In the genomic region with DNA sequence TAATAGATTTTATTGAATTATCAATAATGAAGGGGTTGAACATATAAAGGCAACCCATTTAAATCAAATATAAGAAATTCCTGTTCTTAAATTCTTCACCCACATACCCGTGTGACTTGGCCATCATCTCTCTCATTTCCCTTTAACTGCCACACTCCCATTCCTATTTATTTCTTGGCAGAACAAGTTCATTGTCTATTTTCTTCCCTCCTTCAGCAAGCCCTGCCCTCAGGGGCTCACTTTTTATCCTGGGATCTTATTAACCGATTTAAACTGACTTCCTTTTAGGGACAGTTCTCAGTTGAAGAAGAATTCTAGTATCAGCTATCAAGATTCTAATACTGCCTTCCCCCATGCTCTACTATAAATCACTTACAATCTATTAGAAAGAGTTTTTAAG, we compare ENCODE assay signal across 3 cellular contexts.
"Had no signal": no experiment of that assay in that cellular context is flagged by ENCODE, and none has a peak within 500 bp of the region (broad histone marks: within the 10 kb centered on the region; RNA-seq: fewer than 3 reads in every experiment).

No MANE protein-coding gene starts in this region.

- ATAC-seq: GM12878 had no signal

- DNase-seq: GDM1, GF-D8 had no signal

- H3K4me3 ChIP-seq: GM12878 had no signal
